ENCODE assay signal across 8 cellular contexts in the genomic region with DNA sequence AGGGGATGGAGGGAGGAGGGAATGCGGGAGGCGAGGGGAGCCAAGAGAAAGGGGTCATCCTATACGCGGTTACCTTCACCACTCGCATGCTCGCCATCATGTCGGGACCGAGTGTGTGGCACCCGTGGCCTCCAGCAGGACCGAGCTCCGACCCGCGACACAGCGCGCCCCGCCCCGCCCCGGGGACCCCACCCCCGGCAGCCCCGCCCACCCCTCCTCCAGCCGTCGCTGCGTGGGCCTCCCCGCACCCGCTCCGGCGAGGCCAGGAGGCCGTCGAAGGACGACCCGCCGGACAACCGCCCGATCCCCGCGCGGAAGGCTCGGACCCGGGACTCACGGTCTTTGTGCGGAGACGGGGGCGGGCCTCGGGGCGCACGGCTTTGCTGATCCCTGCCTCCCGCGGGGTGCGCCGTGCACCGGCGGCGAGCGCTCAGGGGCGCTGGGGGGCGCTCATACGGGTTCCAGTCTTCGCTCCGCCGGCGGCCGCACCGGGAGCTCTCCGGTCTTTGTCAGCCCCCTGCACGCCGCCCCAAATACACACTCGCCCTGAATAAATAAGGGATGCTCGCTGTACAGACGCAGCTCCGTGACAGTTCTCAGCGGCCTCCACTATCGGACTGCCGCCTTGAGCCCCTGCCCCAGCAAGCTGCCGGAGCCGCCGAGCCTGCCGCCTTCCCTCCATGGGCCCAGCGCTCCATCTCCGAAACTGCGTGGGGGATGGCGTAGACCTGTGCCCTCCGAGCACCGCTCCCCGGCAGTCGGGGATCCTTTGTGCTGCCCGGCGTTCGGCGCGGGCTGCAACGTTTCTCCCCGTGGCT. TPM values are rescaled to one million over a fixed set of nuclear protein-coding genes. Genes with fewer than 3 reads are reported as not detected.
DNase-seq lines count a peak whose midpoint lies in the region; ATAC-seq, FAIRE-seq and TF ChIP-seq lines count a peak whose summit lies in the region.

UBE2L6 (minus strand) TSS at position 161 of the 818 bp plus-strand sequence; CDS start at position 100, 61 bp downstream.

- H3K27ac ChIP-seq in HUES64 (ENCODE audit: low read depth, low read length) (peak within 1 kb of the TSS; percentile 92), adipose tissue (ENCODE audit: low read depth, low read length) (peak within 1 kb of the TSS; percentile 75), left ventricle myocardium inferior (replicated peaks) (peak within 1 kb of the TSS; percentile 90), prostate gland (peak within 1 kb of the TSS; percentile 83 to 85)

- TF ChIP-seq CTCF in left ventricle myocardium inferior (IDR thresholded peaks at IDR 0.05; ENCODE audit: borderline replicate concordance) (no peak), prostate gland (IDR thresholded peaks at IDR 0.05) (peak in 2 of 4 experiments; percentile 83 to 89)

- TF ChIP-seq POLR2A in prostate gland (IDR thresholded peaks at IDR 0.05), result no peak

- H3K27ac Mint-ChIP-seq in T-cell, result peak within 1 kb of the TSS; percentile 99

- H3K4me3 ChIP-seq in HUES64 (ENCODE audit: low read length), result peak within 1 kb of the TSS; percentile 89
- peak within 1 kb of the TSS; percentile 85 for H3K4me3 ChIP-seq in left ventricle myocardium inferior
- H3K4me3 ChIP-seq in prostate gland, result peak within 1 kb of the TSS; percentile 60 to 81

- H3K4me1 Mint-ChIP-seq in T-cell, result peaks cover 47 to 65% (median 56%) of the 10 kb centered on the region in 3 donors

- DNase-seq in Daoy (ENCODE audit: low read depth), result peak; percentile 86
- peak; percentile 36 to 91 (median 70) for DNase-seq in T-cell
- peak; percentile 83 for DNase-seq in left ventricle myocardium inferior
- peak; percentile 70 for DNase-seq in prostate gland (ENCODE audit: low spot score)
- DNase-seq in urothelium cell line (ENCODE audit: low spot score), result peak; percentile 86

- H3K36me3 ChIP-seq in HUES64 (ENCODE audit: insufficient read depth, low read length) (no peaks in the 10 kb centered on the region), left ventricle myocardium inferior (no peaks in the 10 kb centered on the region), prostate gland (no peaks in the 10 kb centered on the region)

- under 1% methylated on average over 85 of the region's 92 CpGs for WGBS in HUES64
- 0 to 1% (median 0%) methylated on average over 54 to 92 of the region's 92 CpGs for WGBS in adipose tissue, 3 donors
- under 1% methylated on average over 52 of the region's 92 CpGs for WGBS in prostate gland

- POLR2A ChIA-PET in T-cell (lab: Charles Lee), result interaction anchor here (0.6 to 1.0 kb wide), 4 partner anchors 70 to 143 kb away, joined by 3 to 7 read pairs (median 3); no protein-coding TSS in a partner anchor

- H3K9me3 ChIP-seq in HUES64 (ENCODE audit: insufficient read depth, low read depth, low read length), result no peaks in the 10 kb centered on the region
- H3K9me3 ChIP-seq in left ventricle myocardium inferior (replicated peaks), result no peaks in the 10 kb centered on the region
- H3K9me3 ChIP-seq in prostate gland, result no peaks in the 10 kb centered on the region

- no peak for FAIRE-seq in urothelium cell line (lab: Jason Lieb, UNC)

- H3K27me3 ChIP-seq in HUES64 (ENCODE audit: insufficient read depth, low read length) (no peaks in the 10 kb centered on the region), left ventricle myocardium inferior (ENCODE audit: low read depth) (peaks cover 8% of the 10 kb centered on the region), prostate gland (replicated peaks; ENCODE audit: insufficient read depth) (no peaks in the 10 kb centered on the region)

- no peaks in the 10 kb centered on the region for H3K27me3 Mint-ChIP-seq in T-cell

- peaks cover 22% of the 10 kb centered on the region for H3K4me1 ChIP-seq in HUES64 (ENCODE audit: insufficient read depth, low read length)
- H3K4me1 ChIP-seq in left ventricle myocardium inferior, result peaks cover 37% of the 10 kb centered on the region
- peaks cover 4% of the 10 kb centered on the region for H3K4me1 ChIP-seq in prostate gland (replicated peaks)

- peak within 1 kb of the TSS; percentile 94 for H3K9ac ChIP-seq in HUES64 (ENCODE audit: low read depth, low read length)

- H3K4me3 Mint-ChIP-seq in T-cell, result peak within 1 kb of the TSS; percentile 94 to 100 (median 98)

- CTCF ChIA-PET in T-cell (lab: Charles Lee), result interaction anchor here (0.6 to 4.4 kb wide), 23 partner anchors 34 to 1008 kb away, joined by 3 to 51 read pairs (median 3); partner anchors contain the start of genes LPXN (in 1 of the 2), SSRP1 (in 1 of the 2) and TIMM10 (in 1 of the 2)

- ATAC-seq in GM21423 (IDR thresholded peaks at IDR 0.05; ENCODE audit: unreplicated experiment) (peak; percentile 64), T-cell (replicated peaks in 1 of 4) (peak; percentile 74 to 80 (median 79))

- peaks cover 9% of the 10 kb centered on the region for H3K36me3 Mint-ChIP-seq in T-cell

- no peaks in the 10 kb centered on the region for H3K9me3 Mint-ChIP-seq in T-cell

- intact Hi-C loops in left ventricle myocardium inferior (cut with micrococcal nuclease), result loop anchor here (5.0 kb wide), 1 partner anchor 75 kb away; no protein-coding TSS in a partner anchor
- intact Hi-C loops in prostate gland (cut with DNase I), result loop anchor here (2.0 kb wide), 2 partner anchors 31 to 73 kb away; no protein-coding TSS in a partner anchor

RNA-seq across cellular contexts. Expression of gene UBE2L6, which starts in this region (rescaled TPM):
- 22.4 and 29.8 TPM in 2 replicates for total RNA-seq in Daoy (2014; rRNA removed; shearing (Covaris generic))
- 32.1 TPM for polyA plus RNA-seq in HUES64 (2013, experiment 1 of 2)
- 45.3 TPM for polyA plus RNA-seq in HUES64 (2013, experiment 2 of 2)
- 10 to 100 TPM; 61.7 to 97.2 (median 80.3) TPM for total RNA-seq in T-cell
- polyA plus RNA-seq in adipose tissue, result 100 to 1,000 TPM in 1 of 3 donors, 10 to 100 TPM in 2; 20.1 to 111 (median 38.6) TPM
- total RNA-seq in left ventricle myocardium inferior, result 19.0 TPM
- 10 to 100 TPM; 42.3 to 44.6 TPM for total RNA-seq in prostate gland

Comparison
In these comparisons a context has a peak if more than half of its experiments do, and no peak if none do; other contexts are left out.
1. Peak in every context shown above with its lines: DNase-seq, ATAC-seq, H3K4me3 ChIP-seq and H3K27ac ChIP-seq.